8 cellular contexts compared by ENCODE assay signal in genomic region chr9:128683340-128684064, GRCh38. TPM values are rescaled to one million over a fixed set of nuclear protein-coding genes. Genes with fewer than 3 reads are reported as not detected.
DNase-seq lines count a peak whose midpoint lies in the region; ATAC-seq and TF ChIP-seq lines count a peak whose summit lies in the region.

No MANE protein-coding gene starts in this region.

- peak overlapping the region; percentile 99 for H3K4me3 Mint-ChIP-seq in activated CD8-positive, alpha-beta memory T cell treated with anti-CD3 and anti-CD28 coated beads, Interleukin-2, amount 10 ng/mL, durations not matched to agents 7 days and 5 days
- peak overlapping the region; percentile 94 for H3K4me3 Mint-ChIP-seq in osteocyte (ENCODE audit: unreplicated experiment)

- no peaks in the 10 kb centered on the region for H3K9me3 Mint-ChIP-seq in activated CD8-positive, alpha-beta memory T cell treated with anti-CD3 and anti-CD28 coated beads, Interleukin-2, amount 10 ng/mL, durations not matched to agents 7 days and 5 days (ENCODE audit: low read depth)
- H3K9me3 Mint-ChIP-seq in osteocyte (ENCODE audit: unreplicated experiment): no peaks in the 10 kb centered on the region

- H3K27me3 Mint-ChIP-seq in activated CD8-positive, alpha-beta memory T cell treated with anti-CD3 and anti-CD28 coated beads, Interleukin-2, amount 10 ng/mL, durations not matched to agents 7 days and 5 days: no peaks in the 10 kb centered on the region
- H3K27me3 Mint-ChIP-seq in osteocyte (ENCODE audit: unreplicated experiment): no peaks in the 10 kb centered on the region

- DNase-seq in NK-92 treated with Interleukin-12 subunit alpha and Interleukin-12 subunit beta, amount 100 ng/mL, for 24 hours (lab: John Stamatoyannopoulos, UW): peak; percentile 21
- no peak for DNase-seq in NK-92 (lab: John Stamatoyannopoulos, UW; ENCODE audit: unreplicated experiment)
- peak; percentile 62 for DNase-seq in KG1 (lab: John Stamatoyannopoulos, UW)
- peak; percentile 70 for DNase-seq in activated CD8-positive, alpha-beta memory T cell treated with anti-CD3 and anti-CD28 coated beads, Interleukin-2, amount 10 ng/mL, durations not matched to agents 7 days and 5 days
- peak; percentile 61 for DNase-seq in germinal center (ENCODE audit: low spot score)
- no peak for DNase-seq in osteocyte (ENCODE audit: extremely low spot score, unreplicated experiment)

- peaks cover 9% of the 10 kb centered on the region for H3K36me3 Mint-ChIP-seq in activated CD8-positive, alpha-beta memory T cell treated with anti-CD3 and anti-CD28 coated beads, Interleukin-2, amount 10 ng/mL, durations not matched to agents 7 days and 5 days
- no peaks in the 10 kb centered on the region for H3K36me3 Mint-ChIP-seq in osteocyte (ENCODE audit: unreplicated experiment)

- H3K4me1 Mint-ChIP-seq in activated CD8-positive, alpha-beta memory T cell treated with anti-CD3 and anti-CD28 coated beads, Interleukin-2, amount 10 ng/mL, durations not matched to agents 7 days and 5 days: peaks cover 56% of the 10 kb centered on the region
- H3K4me1 Mint-ChIP-seq in osteocyte (ENCODE audit: unreplicated experiment): peaks cover 41% of the 10 kb centered on the region

- no peak for TF ChIP-seq CTCF in osteocyte (IDR thresholded peaks at IDR 0.05)

- peak; percentile 34 for ATAC-seq in activated CD8-positive, alpha-beta memory T cell treated with anti-CD3 and anti-CD28 coated beads, Interleukin-2, amount 10 ng/mL, durations not matched to agents 7 days and 5 days
- ATAC-seq in HG02798 (IDR thresholded peaks at IDR 0.05; ENCODE audit: poor library complexity, unreplicated experiment) (no peak), HG03159 (IDR thresholded peaks at IDR 0.05; ENCODE audit: unreplicated experiment) (no peak)

- CTCF ChIA-PET in activated CD8-positive, alpha-beta memory T cell treated with anti-CD3 and anti-CD28 coated beads, Interleukin-2, amount 10 ng/mL, durations not matched to agents 7 days and 5 days (lab: Charles Lee): interaction anchor here (1.9 to 2.5 kb wide), 2 partner anchors 14 to 18 kb away, joined by 5 to 18 read pairs; partner anchors contain the start of gene PKN3

- H3K27ac Mint-ChIP-seq in activated CD8-positive, alpha-beta memory T cell treated with anti-CD3 and anti-CD28 coated beads, Interleukin-2, amount 10 ng/mL, durations not matched to agents 7 days and 5 days: peak overlapping the region; percentile 99
- H3K27ac Mint-ChIP-seq in osteocyte (ENCODE audit: unreplicated experiment): peak overlapping the region; percentile 93

RNA-seq across cellular contexts. Expression of gene SET, which starts 5.5 kb away (rescaled TPM):
- total RNA-seq in activated CD8-positive, alpha-beta memory T cell treated with anti-CD3 and anti-CD28 coated beads, Interleukin-2, amount 10 ng/mL, durations not matched to agents 7 days and 5 days: 100 to 1,000 TPM; 436 to 623 TPM
- 381 and 382 TPM in 2 replicates for total RNA-seq in osteocyte

RNA-seq across cellular contexts. Expression of gene PKN3, which starts 18.8 kb away (rescaled TPM):
- total RNA-seq in activated CD8-positive, alpha-beta memory T cell treated with anti-CD3 and anti-CD28 coated beads, Interleukin-2, amount 10 ng/mL, durations not matched to agents 7 days and 5 days: 1 to 10 TPM; 8.1 to 9.1 TPM
- total RNA-seq in osteocyte: 7.5 and 8.0 TPM in 2 replicates

RNA-seq across cellular contexts. Expression of gene DYNC2I2, which starts 26.9 kb away (rescaled TPM):
- total RNA-seq in activated CD8-positive, alpha-beta memory T cell treated with anti-CD3 and anti-CD28 coated beads, Interleukin-2, amount 10 ng/mL, durations not matched to agents 7 days and 5 days: 10 to 100 TPM; 52.5 to 67.8 TPM
- total RNA-seq in osteocyte: 62.5 and 68.6 TPM in 2 replicates

RNA-seq across cellular contexts. Expression of gene ZDHHC12, which starts 40.4 kb away (rescaled TPM):
- total RNA-seq in activated CD8-positive, alpha-beta memory T cell treated with anti-CD3 and anti-CD28 coated beads, Interleukin-2, amount 10 ng/mL, durations not matched to agents 7 days and 5 days: 10 to 100 TPM; 67.8 to 90.0 TPM
- total RNA-seq in osteocyte: 24.7 and 24.8 TPM in 2 replicates

Comparison
In these comparisons a context has a peak if more than half of its experiments do, and no peak if none do; other contexts are left out.
1. DNase-seq: peak in NK-92 treated with Interleukin-12 subunit alpha and Interleukin-12 subunit beta, amount 100 ng/mL, for 24 hours (single experiment), KG1 (single experiment), activated CD8-positive, alpha-beta memory T cell treated with anti-CD3 and anti-CD28 coated beads, Interleukin-2, amount 10 ng/mL, durations not matched to agents 7 days and 5 days (single experiment) and germinal center (single experiment); none in NK-92 (single experiment) and osteocyte (single experiment).